ENCODE assay signal across 8 cellular contexts in the genomic region with DNA sequence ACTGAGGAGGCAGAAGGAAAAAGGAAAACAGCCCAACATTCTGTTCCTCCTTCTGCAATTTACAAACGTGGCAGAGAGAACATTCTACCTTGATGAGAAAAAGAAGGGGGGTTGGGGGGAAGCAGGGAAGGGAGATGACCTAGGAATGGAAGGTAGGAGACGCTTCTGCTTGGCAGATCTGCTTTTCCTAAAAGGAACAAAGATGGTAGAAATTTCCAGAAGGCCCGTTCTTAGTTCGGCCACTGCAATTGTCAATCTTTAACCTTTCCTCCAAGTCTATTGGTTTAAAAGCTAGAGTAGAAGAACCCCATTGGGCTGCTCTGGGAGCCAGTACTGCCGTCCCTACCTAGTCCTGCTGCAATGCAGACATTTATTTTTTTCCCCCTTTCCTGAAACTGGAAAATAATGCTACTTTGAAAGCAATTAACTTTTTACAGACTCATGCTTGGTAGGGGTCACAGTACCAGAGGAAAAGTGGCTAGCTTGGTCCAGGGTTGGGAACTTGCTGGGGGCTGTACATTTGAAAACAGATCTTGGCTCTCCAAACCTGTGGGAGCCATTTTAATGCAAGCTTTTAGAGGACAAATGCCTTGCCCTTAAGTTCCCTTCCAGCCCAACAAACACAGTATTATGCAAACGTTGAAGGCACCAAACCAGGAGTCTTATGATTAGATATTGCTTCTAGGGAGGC. TPM values are rescaled to one million over a fixed set of nuclear protein-coding genes. Genes with fewer than 3 reads are reported as not detected.
DNase-seq lines count a peak whose midpoint lies in the region; ATAC-seq and TF ChIP-seq lines count a peak whose summit lies in the region.

No MANE protein-coding gene starts in this region.

- no peak for TF ChIP-seq CTCF in Peyer's patch (IDR thresholded peaks at IDR 0.05)
- TF ChIP-seq CTCF in endothelial cell (IDR thresholded peaks at IDR 0.05; ENCODE audit: unreplicated experiment), result no peak
- TF ChIP-seq CTCF in psoas muscle (IDR thresholded peaks at IDR 0.05), result no peak

- DNase-seq in Peyer's patch (no peak), endothelial cell (ENCODE audit: low spot score) (no peak), psoas muscle (no peak), germinal center (ENCODE audit: low spot score) (no peak), COLO668 (lab: John Stamatoyannopoulos, UW; ENCODE audit: unreplicated experiment) (no peak)

- no peaks in the 10 kb centered on the region for H3K27me3 ChIP-seq in Peyer's patch
- H3K27me3 ChIP-seq in psoas muscle (ENCODE audit: insufficient read depth in 3 of 3, low read length in 2 of 3), result no peaks in the 10 kb centered on the region

- H3K27me3 Mint-ChIP-seq in endothelial cell (ENCODE audit: unreplicated experiment), result peaks cover 9% of the 10 kb centered on the region

- peaks cover 15 to 88% (median 56%) of the 10 kb centered on the region in 4 donors for H3K4me1 ChIP-seq in Peyer's patch
- H3K4me1 ChIP-seq in psoas muscle, result peaks cover 94% of the 10 kb centered on the region

- 50 to 60% (median 53%) methylated on average over 6 of the region's 6 CpGs for WGBS in psoas muscle, 3 donors

- H3K4me1 Mint-ChIP-seq in endothelial cell (ENCODE audit: unreplicated experiment), result peaks cover 41% of the 10 kb centered on the region

- H3K9me3 ChIP-seq in Peyer's patch (no peaks in the 10 kb centered on the region), psoas muscle (no peaks in the 10 kb centered on the region)

- H3K36me3 ChIP-seq in Peyer's patch, result no peaks in the 10 kb centered on the region
- H3K36me3 ChIP-seq in psoas muscle (ENCODE audit: insufficient read depth in 1 of 2, low read depth in 1 of 2), result no peaks in the 10 kb centered on the region

- H3K4me3 ChIP-seq in Peyer's patch (peak overlapping the region in 3 of 4 donors; percentile 33 to 46 (median 33)), psoas muscle (peak overlapping the region; percentile 61)

- peak overlapping the region; percentile 87 to 99 (median 96) for H3K27ac ChIP-seq in Peyer's patch
- peak overlapping the region; percentile 97 for H3K27ac ChIP-seq in psoas muscle

- H3K27ac Mint-ChIP-seq in endothelial cell (ENCODE audit: unreplicated experiment), result no peak overlapping the region

- no peaks in the 10 kb centered on the region for H3K36me3 Mint-ChIP-seq in endothelial cell (ENCODE audit: low read depth, unreplicated experiment)

- peak overlapping the region; percentile 96 for H3K4me3 Mint-ChIP-seq in endothelial cell (ENCODE audit: unreplicated experiment)

- TF ChIP-seq POLR2A in GM19193 (IDR thresholded peaks at IDR 0.05; ENCODE audit: extremely low read depth, insufficient read depth, insufficient read length), result peak; percentile 40
- TF ChIP-seq POLR2A in Peyer's patch (IDR thresholded peaks at IDR 0.05), result peak in 1 of 2 donors; percentile 17

- ATAC-seq in psoas muscle (no peak), HG02938 (IDR thresholded peaks at IDR 0.05; ENCODE audit: unreplicated experiment) (no peak), GM21723 (IDR thresholded peaks at IDR 0.05; ENCODE audit: unreplicated experiment) (no peak)

- intact Hi-C loops in psoas muscle (cut with DNase I), result loop anchor here in 1 of 2 donors (2.0 kb wide), 1 partner anchor 15 kb away; no protein-coding TSS in a partner anchor

- no peaks in the 10 kb centered on the region for H3K9me3 Mint-ChIP-seq in endothelial cell (ENCODE audit: unreplicated experiment)

RNA-seq across cellular contexts. Expression of a gene that starts 2.7 kb away (rescaled TPM):
- total RNA-seq in Peyer's patch (100 to 1,000 TPM in 1 of 4 donors, 10 to 100 TPM in 3; 51.3 to 106 (median 94.0) TPM), endothelial cell (ENCODE audit: unreplicated experiment) (109 TPM), psoas muscle (10 to 100 TPM; 17.7 to 42.9 (median 22.4) TPM)
- 1 to 10 TPM; 4.7 to 9.5 (median 8.2) TPM for polyA plus RNA-seq in psoas muscle
